In the genomic region with DNA sequence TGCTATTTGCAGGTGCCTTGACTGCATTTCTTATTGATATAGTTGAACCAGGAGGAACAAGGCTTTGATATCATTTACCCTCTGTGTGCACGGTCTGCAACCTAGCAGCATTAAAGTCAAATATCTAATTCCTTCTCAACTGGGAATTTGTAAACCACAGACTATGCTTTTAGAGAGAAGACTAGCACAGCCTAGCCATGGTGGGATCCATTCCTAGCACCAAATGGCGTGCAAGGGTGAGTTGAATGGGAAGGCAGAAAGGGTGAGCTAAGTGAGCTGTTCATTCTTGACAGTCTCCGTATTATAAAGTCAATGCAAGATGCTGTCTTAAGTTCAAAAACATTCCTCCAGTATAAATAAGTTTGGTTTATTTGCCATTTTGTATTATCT, we compare ENCODE assay signal across 19 cellular contexts. TPM values are rescaled to one million over a fixed set of nuclear protein-coding genes. Genes with fewer than 3 reads are reported as not detected.
A peak's percentile ranks its signal among the peaks of the same experiment; 100 is the strongest.
DNase-seq lines count a peak whose midpoint lies in the region; ATAC-seq and TF ChIP-seq lines count a peak whose summit lies in the region.
"Had no signal": no experiment of that assay in that cellular context is flagged by ENCODE, and none has a peak within 500 bp of the region (broad histone marks: within the 10 kb centered on the region; RNA-seq: fewer than 3 reads in every experiment).

No MANE protein-coding gene starts in this region.

- no peak overlapping the region for H3K27ac Mint-ChIP-seq in stimulated activated memory B cell treated with anti-CD40 and anti-IgM and Interleukin-4, amounts not matched to agents 10 μg/mL and 1 μg/mL and 100 μg/mL, for 72 hours
- H3K27ac Mint-ChIP-seq: B cell, H9, HFFc6 had no signal

- H3K36me3 Mint-ChIP-seq in stimulated activated memory B cell treated with anti-CD40 and anti-IgM and Interleukin-4, amounts not matched to agents 10 μg/mL and 1 μg/mL and 100 μg/mL, for 72 hours: no peaks in the 10 kb centered on the region
- H3K36me3 Mint-ChIP-seq: CD4-positive, alpha-beta memory T cell had no signal

- peaks cover 14% of the 10 kb centered on the region for H3K4me1 Mint-ChIP-seq in stimulated activated memory B cell treated with anti-CD40 and anti-IgM and Interleukin-4, amounts not matched to agents 10 μg/mL and 1 μg/mL and 100 μg/mL, for 72 hours

- no peaks in the 10 kb centered on the region for H4K20me1 ChIP-seq in mammary epithelial cell (ENCODE audit: insufficient read depth, low read length)

- peaks cover 18% of the 10 kb centered on the region for H3K27me3 Mint-ChIP-seq in stimulated activated memory B cell treated with anti-CD40 and anti-IgM and Interleukin-4, amounts not matched to agents 10 μg/mL and 1 μg/mL and 100 μg/mL, for 72 hours

- in situ Hi-C loops in mammary epithelial cell (cut with MboI; ENCODE audit: low sequenced_read_pairs in 2 of 2): loop anchor here (25.0 kb wide), 2 partner anchors 115 to 340 kb away; partner anchors contain the start of gene RTKN2 (in 1 of the 2)

- 81% methylated on average over 3 of the region's 3 CpGs for WGBS in mammary epithelial cell (ENCODE audit: low coverage, missing lambda C conversion rate)
- WGBS in spleen, 5 donors: 59 to 92% (median 74%) methylated on average over 3 of the region's 3 CpGs

- H3K4me2 ChIP-seq in mammary epithelial cell (ENCODE audit: insufficient read depth, low read depth, low read length): peak overlapping the region; percentile 7

- H3K4me3 ChIP-seq in mammary epithelial cell (replicated peaks in 1 of 3; ENCODE audit: insufficient read depth in 1 of 3, low read depth in 2 of 3, low read length in 3 of 3) (no peak overlapping the region), breast epithelium (no peak overlapping the region), spleen (no peak overlapping the region)
- H3K4me3 ChIP-seq: GM12878 had no signal

- ATAC-seq in stimulated activated memory B cell treated with anti-CD40 and anti-IgM and Interleukin-4, amounts not matched to agents 10 μg/mL and 1 μg/mL and 100 μg/mL, for 72 hours: no peak
- ATAC-seq: GM12878 had no signal

- H3K9ac ChIP-seq in mammary epithelial cell (ENCODE audit: insufficient read depth, low read length): no peak overlapping the region

- CTCF ChIA-PET in mammary epithelial cell (lab: Charles Lee; ENCODE audit: low non-redundant PET): no interaction called here

- H3K27ac ChIP-seq in mammary epithelial cell (ENCODE audit: insufficient read depth, low read depth, low read length) (no peak overlapping the region), breast epithelium (no peak overlapping the region), cingulate gyrus (ENCODE audit: low read depth, low read length) (peak overlapping the region; percentile 30), temporal lobe (ENCODE audit: low read depth, low read length) (peak overlapping the region; percentile 95), spleen (no peak overlapping the region)
- H3K27ac ChIP-seq: HL-60 had no signal

- peaks cover 57% of the 10 kb centered on the region for H3K4me1 ChIP-seq in mammary epithelial cell (ENCODE audit: insufficient read depth, low read length)
- H3K4me1 ChIP-seq in breast epithelium: no peaks in the 10 kb centered on the region
- H3K4me1 ChIP-seq in spleen: peaks cover 3 to 18% (median 15%) of the 10 kb centered on the region in 6 donors

- H3K9me3 ChIP-seq in mammary epithelial cell (replicated peaks; ENCODE audit: insufficient read depth, low read length): no peaks in the 10 kb centered on the region
- H3K9me3 ChIP-seq in breast epithelium: no peaks in the 10 kb centered on the region
- H3K9me3 ChIP-seq in spleen: no peaks in the 10 kb centered on the region

- TF ChIP-seq POLR2A in breast epithelium (IDR thresholded peaks at IDR 0.05) (no peak), spleen (IDR thresholded peaks at IDR 0.05) (no peak)

- intact Hi-C loops in mammary epithelial cell (cut with micrococcal nuclease) (no loop called here), breast epithelium (cut with DNase I; ENCODE audit: low total_unique reads) (no loop called here), spleen (cut with DNase I; ENCODE audit: low total_unique reads) (no loop called here)

- dilution Hi-C loops in mammary epithelial cell (cut with HindIII; ENCODE audit: low sequenced_read_pairs): loop anchor here (5.0 to 25.0 kb wide), 2 partner anchors 110 to 290 kb away; partner anchors contain the start of gene RTKN2

- no peak overlapping the region for H3K4me3 Mint-ChIP-seq in stimulated activated memory B cell treated with anti-CD40 and anti-IgM and Interleukin-4, amounts not matched to agents 10 μg/mL and 1 μg/mL and 100 μg/mL, for 72 hours
- H3K4me3 Mint-ChIP-seq: B cell, H9, HFFc6 had no signal

- H3K27me3 ChIP-seq in mammary epithelial cell (ENCODE audit: insufficient read depth, low read length) (no peaks in the 10 kb centered on the region), breast epithelium (no peaks in the 10 kb centered on the region), spleen (replicated peaks in 1 of 7) (peaks cover 0 to 29% (median 14%) of the 10 kb centered on the region in 7 donors)

- no peak for TF ChIP-seq CTCF in mammary epithelial cell (conservative IDR thresholded peaks at IDR 0.05 in 1 of 2, IDR thresholded peaks at IDR 0.05 in 1 of 2; ENCODE audit: extremely low read depth in 1 of 2, insufficient read depth in 1 of 2, low read depth in 1 of 2, low read length in 2 of 2)
- no peak for TF ChIP-seq CTCF in breast epithelium (IDR thresholded peaks at IDR 0.05)
- no peak for TF ChIP-seq CTCF in spleen (IDR thresholded peaks at IDR 0.05 in 8 of 11, conservative IDR thresholded peaks at IDR 0.05 in 3 of 11)

- DNase-seq in mammary epithelial cell (no peak), breast epithelium (ENCODE audit: low spot score in 2 of 2) (no peak), inferior parietal cortex (ENCODE audit: extremely low spot score) (peak; percentile 40), spleen (no peak), NCI-H69 (lab: John Stamatoyannopoulos, UW) (no peak)
- DNase-seq: 8988T; ACHN; CD4-positive, alpha-beta memory T cell; DMS79; GOT3; H9; HFFc6 had no signal

- H3K36me3 ChIP-seq in mammary epithelial cell (ENCODE audit: insufficient read depth, low read length) (peaks cover 2% of the 10 kb centered on the region), breast epithelium (no peaks in the 10 kb centered on the region), spleen (no peaks in the 10 kb centered on the region)

- H3K79me2 ChIP-seq in mammary epithelial cell (ENCODE audit: insufficient read depth, low read length): peaks cover 70% of the 10 kb centered on the region

- no peak overlapping the region for H2AFZ ChIP-seq in mammary epithelial cell (ENCODE audit: low read depth, low read length)

- BruUV-seq in mammary epithelial cell (replicated peaks; lab: Mats Ljungman, UMichigan): no TSS peak

- no peaks in the 10 kb centered on the region for H3K9me3 Mint-ChIP-seq in stimulated activated memory B cell treated with anti-CD40 and anti-IgM and Interleukin-4, amounts not matched to agents 10 μg/mL and 1 μg/mL and 100 μg/mL, for 72 hours
- H3K9me3 Mint-ChIP-seq: CD4-positive, alpha-beta memory T cell; H9; HFFc6 had no signal

RNA-seq across cellular contexts. Expression of gene ZNF365, which starts 2.9 kb away (rescaled TPM):
- total RNA-seq in mammary epithelial cell (10 to 100 TPM; 10.1 to 13.0 TPM), breast epithelium (1 to 10 TPM in 1 of 3 donors, under 1 TPM in 2; 0.16 to 1.8 (median 0.66) TPM), temporal lobe (16.2 TPM), spleen (1 to 10 TPM in 4 of 7 donors, under 1 TPM in 3; 0.28 to 1.9 (median 1.1) TPM)
- polyA plus RNA-seq in mammary epithelial cell (7.1 TPM), spleen (under 1 TPM; 0.06 to 0.22 (median 0.16) TPM)
- 16.6 TPM for polyA minus RNA-seq in mammary epithelial cell
- total RNA-seq: G401, GM12878 had no signal

Comparison
In these comparisons a context has a peak if more than half of its experiments do, and no peak if none do; other contexts are left out.
1. H3K27ac ChIP-seq: peak in cingulate gyrus (single experiment) and temporal lobe (single experiment); none in mammary epithelial cell (single experiment), breast epithelium (0 of 2) and spleen (0 of 8).